ENCODE assay signal across 11 cellular contexts in the genomic region with DNA sequence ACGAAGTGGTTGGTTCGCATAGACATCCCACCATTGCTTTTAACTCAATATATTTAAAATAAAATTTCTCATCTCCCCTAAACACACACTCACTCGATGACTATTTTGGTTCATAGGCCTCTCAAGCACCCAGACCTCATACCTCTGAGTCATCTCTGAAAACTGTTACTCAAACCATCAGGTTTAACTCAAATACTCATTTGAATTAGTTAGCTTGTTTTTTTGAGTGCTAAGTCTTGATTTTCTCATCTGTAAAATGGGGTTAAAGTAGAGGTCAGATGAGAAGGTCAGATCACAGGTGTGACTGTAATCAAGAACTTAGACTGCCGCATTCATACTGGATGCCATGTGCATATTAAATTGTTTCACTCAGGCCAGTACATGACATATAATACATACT.
DNase-seq lines count a peak whose midpoint lies in the region; ATAC-seq, FAIRE-seq and TF ChIP-seq lines count a peak whose summit lies in the region.
"Had no signal": no experiment of that assay in that cellular context is flagged by ENCODE, and none has a peak within 500 bp of the region (broad histone marks: within the 10 kb centered on the region; RNA-seq: fewer than 3 reads in every experiment).

No MANE protein-coding gene starts in this region.

- H3K9me1 ChIP-seq in K562 (ENCODE audit: control insufficient read depth, insufficient read depth, low read length), result no peaks in the 10 kb centered on the region

- H3K4me3 ChIP-seq in K562, result no peak overlapping the region
- H3K4me3 ChIP-seq in smooth muscle cell, result no peak overlapping the region
- H3K4me3 ChIP-seq: skin epidermis had no signal

- H3K9ac ChIP-seq in K562 (ENCODE audit: insufficient read depth in 1 of 2, low read depth in 2 of 2, low read length in 2 of 2) (no peak overlapping the region), smooth muscle cell (ENCODE audit: low read depth) (peak overlapping the region; percentile 95)

- ATAC-seq in GM19324 (IDR thresholded peaks at IDR 0.05; ENCODE audit: low FRiP score, unreplicated experiment) (peak; percentile 65), HG03095 (IDR thresholded peaks at IDR 0.05; ENCODE audit: unreplicated experiment) (peak; percentile 79), K562 (no peak), GM18505 (IDR thresholded peaks at IDR 0.05; ENCODE audit: unreplicated experiment) (no peak)

- peaks cover 0 to 13% of the 10 kb centered on the region in 2 experiments; a peak in 2 of 5 replicates for H3K4me1 ChIP-seq in K562 (replicated peaks in 1 of 2; ENCODE audit: control insufficient read depth in 2 of 2, insufficient read depth in 2 of 2, low read length in 2 of 2)
- H3K4me1 ChIP-seq in smooth muscle cell (ENCODE audit: low read depth), result peaks cover 26% of the 10 kb centered on the region

- 16% methylated on average over 4 of the region's 4 CpGs for WGBS in K562 (ENCODE audit: insufficient coverage, low coverage, missing lambda C conversion rate)
- WGBS in smooth muscle cell (ENCODE audit: low lambda C conversion rate), result 76% methylated on average over 4 of the region's 4 CpGs

- peaks cover 33% of the 10 kb centered on the region for H3F3A ChIP-seq in smooth muscle cell (ENCODE audit: low read depth)

- BruUV-seq in K562 (replicated peaks; lab: Mats Ljungman, UMichigan), result no TSS peak

- H3K27ac ChIP-seq in K562 (ENCODE audit: extremely low read depth, low read depth, low read length) (no peak overlapping the region), smooth muscle cell (ENCODE audit: low read depth) (peak overlapping the region; percentile 100)

- H3K4me2 ChIP-seq in K562 (ENCODE audit: insufficient read depth, low read length) (no peak overlapping the region), smooth muscle cell (peak overlapping the region; percentile 78)

- POLR2A ChIA-PET in K562 (lab: Yijun Ruan, JAX), result no interaction called here

- no peak for TF ChIP-seq RAD21 in K562 (CRISPR knock-in tag; conservative IDR thresholded peaks at IDR 0.05 in 1 of 2, IDR thresholded peaks at IDR 0.05 in 1 of 2)

- H3K79me2 ChIP-seq in K562 (ENCODE audit: control insufficient read depth, insufficient read depth, low read length) (no peaks in the 10 kb centered on the region), smooth muscle cell (ENCODE audit: low read depth) (no peaks in the 10 kb centered on the region)

- no peak for TF ChIP-seq EP300 in K562 (IDR thresholded peaks at IDR 0.05; ENCODE audit: low read length)

- no peak overlapping the region for H2AFZ ChIP-seq in K562 (ENCODE audit: low read depth, low read length)
- no peak overlapping the region for H2AFZ ChIP-seq in smooth muscle cell (ENCODE audit: low read depth)

- H3K36me3 ChIP-seq in K562 (ENCODE audit: control insufficient read depth, insufficient read depth, low read length), result no peaks in the 10 kb centered on the region
- H3K36me3 ChIP-seq in smooth muscle cell (ENCODE audit: low read depth), result no peaks in the 10 kb centered on the region

- CTCF ChIA-PET in K562 (lab: Yijun Ruan, JAX; ENCODE audit: low intra/inter-chr PET ratio), result no interaction called here

- no peak for TF ChIP-seq CTCF in K562 (IDR thresholded peaks at IDR 0.05 in 2 of 3, conservative IDR thresholded peaks at IDR 0.05 in 1 of 3; ENCODE audit: insufficient read depth in 2 of 3, low read depth in 1 of 3, low read length in 3 of 3)
- no peak for TF ChIP-seq CTCF in smooth muscle cell (IDR thresholded peaks at IDR 0.05; ENCODE audit: borderline replicate concordance, insufficient read depth, poor library complexity, severe bottlenecking)

- DNase-seq in K562 (ENCODE audit: extremely low read depth in 1 of 4, low spot score in 3 of 4), result no peak
- DNase-seq in smooth muscle cell (lab: John Stamatoyannopoulos, UW; ENCODE audit: unreplicated experiment), result no peak
- DNase-seq in NCI-H1048 (lab: John Stamatoyannopoulos, UW), result no peak
- no peak for DNase-seq in OCI-M2 (lab: John Stamatoyannopoulos, UW; ENCODE audit: unreplicated experiment)
- DNase-seq in activated CD4-positive, alpha-beta T cell treated with anti-CD3 and anti-CD28 coated beads for 1 hour, result no peak
- DNase-seq: activated CD4-positive, alpha-beta T cell treated with anti-CD3 and anti-CD28 coated beads, Interleukin-2, amount 50 U/mL, for 1 hour; NK-92 treated with Interleukin-12 subunit alpha and Interleukin-12 subunit beta, amount 100 ng/mL, for 24 hours had no signal

- intact Hi-C loops in K562 (cut with micrococcal nuclease), result no loop called here

- in situ Hi-C loops in K562 (cut with MboI), result no loop called here

- no peak for FAIRE-seq in K562 (lab: Jason Lieb, UNC)

- H4K20me1 ChIP-seq in K562 (replicated peaks; ENCODE audit: control insufficient read depth, insufficient read depth, low read length), result no peaks in the 10 kb centered on the region
- H4K20me1 ChIP-seq in smooth muscle cell (ENCODE audit: low read depth), result no peaks in the 10 kb centered on the region

- TF ChIP-seq POLR2A in K562 (conservative IDR thresholded peaks at IDR 0.05) (no peak), GM18505 (IDR thresholded peaks at IDR 0.05; ENCODE audit: borderline replicate concordance, extremely low read depth, insufficient read depth, insufficient read length) (no peak)

- H3K9me3 ChIP-seq in K562 (replicated peaks; ENCODE audit: control insufficient read depth, insufficient read depth, low read depth, low read length), result no peaks in the 10 kb centered on the region
- no peaks in the 10 kb centered on the region for H3K9me3 ChIP-seq in smooth muscle cell (replicated peaks; ENCODE audit: low read depth)

- H3K27me3 ChIP-seq in K562 (ENCODE audit: control insufficient read depth in 2 of 2, insufficient read depth in 2 of 2, low read length in 2 of 2), result no peaks in the 10 kb centered on the region
- no peaks in the 10 kb centered on the region for H3K27me3 ChIP-seq in smooth muscle cell (ENCODE audit: low read depth)

TF ChIP-seq in K562, 482 proteins besides CTCF, POLR2A, EP300 and RAD21:
- TF ChIP-seq KDM1A (IDR thresholded peaks at IDR 0.05) (peak; percentile 65 to 79; a peak in 3 of 4 replicates), ATF1 (CRISPR knock-in tag; IDR thresholded peaks at IDR 0.05) (no peak), ATF1 (tag; IDR thresholded peaks at IDR 0.05) (no peak), RBM25 (IDR thresholded peaks at IDR 0.05; ENCODE audit: low read depth, low read length, severe bottlenecking) (peak; percentile 68)

Comparison
In these comparisons a context has a peak if more than half of its experiments do, and no peak if none do; other contexts are left out.
1. ATAC-seq: peak in GM19324 (single experiment) and HG03095 (single experiment); none in K562 (single experiment) and GM18505 (single experiment).